Comparison of ENCODE assay signal across 13 cellular contexts in genomic region chr7:108351715-108352114, GRCh38.
DNase-seq lines count a peak whose midpoint lies in the region; ATAC-seq and TF ChIP-seq lines count a peak whose summit lies in the region.
"Had no signal": no experiment of that assay in that cellular context is flagged by ENCODE, and none has a peak within 500 bp of the region (broad histone marks: within the 10 kb centered on the region; RNA-seq: fewer than 3 reads in every experiment).

No MANE protein-coding gene starts in this region.

- no peaks in the 10 kb centered on the region for H3K9me3 ChIP-seq in neural progenitor cell (ENCODE audit: low read depth)
- H3K9me3 ChIP-seq: SJCRH30 had no signal

- no peaks in the 10 kb centered on the region for H3K9me3 Mint-ChIP-seq in neural progenitor cell
- H3K9me3 Mint-ChIP-seq in stimulated activated naive CD8-positive, alpha-beta T cell treated with anti-CD3 and anti-CD28 coated beads, Interleukin-15, amount 100 ng/mL, for 72 hours: no peaks in the 10 kb centered on the region
- H3K9me3 Mint-ChIP-seq: activated naive CD4-positive, alpha-beta T cell treated with anti-CD3 and anti-CD28 coated beads, Interleukin-2, amount 50 U/mL, for 24 hours; naive thymus-derived CD8-positive, alpha-beta T cell had no signal

- H4K20me1 ChIP-seq in neural progenitor cell (ENCODE audit: low read depth): peaks cover 12% of the 10 kb centered on the region

- H3K27ac ChIP-seq in neural progenitor cell: no peak overlapping the region
- H3K27ac ChIP-seq: SJCRH30 had no signal

- H3K4me2 ChIP-seq in neural progenitor cell: no peak overlapping the region

- no peaks in the 10 kb centered on the region for H3K79me2 ChIP-seq in neural progenitor cell (ENCODE audit: low read depth)

- no peak for ATAC-seq in stimulated activated naive CD8-positive, alpha-beta T cell treated with anti-CD3 and anti-CD28 coated beads, Interleukin-15, amount 100 ng/mL, for 72 hours
- ATAC-seq: naive thymus-derived CD8-positive, alpha-beta T cell had no signal

- H3K27me3 Mint-ChIP-seq in neural progenitor cell (ENCODE audit: insufficient read depth, low read depth): peaks cover 3% of the 10 kb centered on the region
- H3K27me3 Mint-ChIP-seq in stimulated activated naive CD8-positive, alpha-beta T cell treated with anti-CD3 and anti-CD28 coated beads, Interleukin-15, amount 100 ng/mL, for 72 hours: no peaks in the 10 kb centered on the region
- H3K27me3 Mint-ChIP-seq: activated naive CD4-positive, alpha-beta T cell treated with anti-CD3 and anti-CD28 coated beads, Interleukin-2, amount 50 U/mL, for 24 hours had no signal

- H3K27ac Mint-ChIP-seq in neural progenitor cell: no peak overlapping the region
- no peak overlapping the region for H3K27ac Mint-ChIP-seq in stimulated activated naive CD8-positive, alpha-beta T cell treated with anti-CD3 and anti-CD28 coated beads, Interleukin-15, amount 100 ng/mL, for 72 hours
- H3K27ac Mint-ChIP-seq: activated naive CD4-positive, alpha-beta T cell treated with anti-CD3 and anti-CD28 coated beads, Interleukin-2, amount 50 U/mL, for 24 hours; naive thymus-derived CD8-positive, alpha-beta T cell had no signal

- H3K4me1 Mint-ChIP-seq in neural progenitor cell: peaks cover 8% of the 10 kb centered on the region
- H3K4me1 Mint-ChIP-seq in stimulated activated naive CD8-positive, alpha-beta T cell treated with anti-CD3 and anti-CD28 coated beads, Interleukin-15, amount 100 ng/mL, for 72 hours: no peaks in the 10 kb centered on the region
- H3K4me1 Mint-ChIP-seq: activated naive CD4-positive, alpha-beta T cell treated with anti-CD3 and anti-CD28 coated beads, Interleukin-2, amount 50 U/mL, for 24 hours had no signal

- H3K36me3 ChIP-seq in neural progenitor cell: no peaks in the 10 kb centered on the region
- H3K36me3 ChIP-seq: SJCRH30 had no signal

- no peaks in the 10 kb centered on the region for H3K36me3 Mint-ChIP-seq in neural progenitor cell

- H2AFZ ChIP-seq in neural progenitor cell (replicated peaks): no peak overlapping the region

- no peaks in the 10 kb centered on the region for H3K27me3 ChIP-seq in neural progenitor cell
- H3K27me3 ChIP-seq: SJCRH30 had no signal

- in situ Hi-C loops in GM13977 (cut with MboI; ENCODE audit: low pct_unique_long_range_greater_than_20kb, low sequenced_read_pairs, unreplicated experiment): no loop called here

- peaks cover 15% of the 10 kb centered on the region for H3F3A ChIP-seq in neural progenitor cell (ENCODE audit: low read depth)

- TF ChIP-seq CTCF in fibroblast of pulmonary artery (IDR thresholded peaks at IDR 0.05; ENCODE audit: low read length, missing control alignments) (no peak), neural progenitor cell (IDR thresholded peaks at IDR 0.05) (no peak), GM13977 (IDR thresholded peaks at IDR 0.05; ENCODE audit: extremely low read depth, insufficient read depth, missing control alignments) (no peak)

- peak; percentile 63 for DNase-seq in D341Med (ENCODE audit: low spot score)
- DNase-seq in NCI-H1436 (lab: John Stamatoyannopoulos, UW): peak; percentile 95
- peak; percentile 99 for DNase-seq in NCI-H69 (lab: John Stamatoyannopoulos, UW)
- DNase-seq in fibroblast of pulmonary artery (ENCODE audit: low read depth): peak; percentile 50
- no peak for DNase-seq in neural progenitor cell (ENCODE audit: low spot score)
- no peak for DNase-seq in activated T-cell treated with anti-CD3 and anti-CD28 coated beads, Interleukin-2, amount 50 U/mL, for 1 hour
- DNase-seq in stimulated activated naive CD8-positive, alpha-beta T cell treated with anti-CD3 and anti-CD28 coated beads, Interleukin-15, amount 100 ng/mL, for 72 hours: no peak
- no peak for DNase-seq in GM13977 (ENCODE audit: low spot score)
- DNase-seq: hypothalamus; naive thymus-derived CD8-positive, alpha-beta T cell; SJCRH30; stimulated activated CD4-positive, alpha-beta T cell treated with anti-CD3 and anti-CD28 coated beads, Interleukin-2, amount 100 ng/mL, for 48 hours had no signal

- H3K4me1 ChIP-seq in neural progenitor cell: peaks cover 11% of the 10 kb centered on the region

- no peak overlapping the region for H3K9ac ChIP-seq in neural progenitor cell

- no peak overlapping the region for H3K4me3 Mint-ChIP-seq in neural progenitor cell
- H3K4me3 Mint-ChIP-seq in stimulated activated naive CD8-positive, alpha-beta T cell treated with anti-CD3 and anti-CD28 coated beads, Interleukin-15, amount 100 ng/mL, for 72 hours: no peak overlapping the region
- H3K4me3 Mint-ChIP-seq: activated naive CD4-positive, alpha-beta T cell treated with anti-CD3 and anti-CD28 coated beads, Interleukin-2, amount 50 U/mL, for 24 hours; naive thymus-derived CD8-positive, alpha-beta T cell had no signal

- no peak overlapping the region for H3K4me3 ChIP-seq in fibroblast of pulmonary artery (replicated peaks; ENCODE audit: low read depth, low read length)
- H3K4me3 ChIP-seq in neural progenitor cell: no peak overlapping the region
- H3K4me3 ChIP-seq: SJCRH30 had no signal

Comparison
In these comparisons a context has a peak if more than half of its experiments do, and no peak if none do; other contexts are left out.
1. DNase-seq: peak in D341Med (single experiment), NCI-H1436 (single experiment), NCI-H69 (single experiment) and fibroblast of pulmonary artery (single experiment); none in neural progenitor cell (single experiment), activated T-cell treated with anti-CD3 and anti-CD28 coated beads, Interleukin-2, amount 50 U/mL, for 1 hour (single experiment), stimulated activated naive CD8-positive, alpha-beta T cell treated with anti-CD3 and anti-CD28 coated beads, Interleukin-15, amount 100 ng/mL, for 72 hours (0 of 2) and GM13977 (single experiment).